Comparison of ENCODE assay signal across 9 cellular contexts in genomic region chr1:156140879-156141707, GRCh38. TPM values are rescaled to one million over a fixed set of nuclear protein-coding genes. Genes with fewer than 3 reads are reported as not detected.
DNase-seq lines count a peak whose midpoint lies in the region; ATAC-seq, FAIRE-seq and TF ChIP-seq lines count a peak whose summit lies in the region.
"Had no signal": no experiment of that assay in that cellular context is flagged by ENCODE, and none has a peak within 500 bp of the region (broad histone marks: within the 10 kb centered on the region; RNA-seq: fewer than 3 reads in every experiment).

No MANE protein-coding gene starts in this region.

- no peak for ATAC-seq in GM21825 (IDR thresholded peaks at IDR 0.05; ENCODE audit: unreplicated experiment)
- ATAC-seq in GM21360 (IDR thresholded peaks at IDR 0.05; ENCODE audit: unreplicated experiment): no peak
- no peak for ATAC-seq in HG02798 (IDR thresholded peaks at IDR 0.05; ENCODE audit: poor library complexity, unreplicated experiment)

- POLR2A ChIA-PET in OCI-LY7 (lab: Charles Lee): interaction anchor here (0.7 kb wide), 1 partner anchor 33 kb away, joined by 4 read pairs; no protein-coding TSS in a partner anchor

- H3K27ac ChIP-seq in OCI-LY7 (ENCODE audit: low read depth, low read length, poor library complexity, severe bottlenecking) (no peak overlapping the region), mesodermal cell (ENCODE audit: low read depth, low read length, severe bottlenecking) (peak overlapping the region; percentile 49)

- no peaks in the 10 kb centered on the region for H4K20me1 ChIP-seq in OCI-LY7 (ENCODE audit: insufficient read depth, low read length)

- no peaks in the 10 kb centered on the region for H3K79me2 ChIP-seq in OCI-LY7 (ENCODE audit: insufficient read depth, low read depth, low read length)

- H3K4me3 ChIP-seq in OCI-LY7 (ENCODE audit: low read depth, low read length, poor library complexity, severe bottlenecking) (no peak overlapping the region), choroid plexus epithelial cell (ENCODE audit: low read depth, low read length) (no peak overlapping the region), mesodermal cell (ENCODE audit: extremely low read depth, insufficient read depth, low read length, poor library complexity, severe bottlenecking) (no peak overlapping the region)
- H3K4me3 ChIP-seq: skin epidermis had no signal

- CTCF ChIA-PET in OCI-LY7 (lab: Charles Lee; ENCODE audit: unreplicated experiment): interaction anchor here (0.9 to 1.0 kb wide), 2 partner anchors 84 to 130 kb away, joined by 4 read pairs; no protein-coding TSS in a partner anchor

- H2AFZ ChIP-seq in OCI-LY7 (ENCODE audit: low read length): no peak overlapping the region

- FAIRE-seq in urothelium cell line (lab: Jason Lieb, UNC): no peak

- no peak overlapping the region for H3K4me2 ChIP-seq in OCI-LY7 (ENCODE audit: low read length)

- BruUV-seq in OCI-LY7 (replicated peaks; lab: Mats Ljungman, UMichigan): no TSS peak

- H3K36me3 ChIP-seq in OCI-LY7 (ENCODE audit: insufficient read depth, low read length): no peaks in the 10 kb centered on the region
- peaks cover 48% of the 10 kb centered on the region for H3K36me3 ChIP-seq in mesodermal cell (ENCODE audit: control insufficient read depth, insufficient read depth, low read length)

- no peaks in the 10 kb centered on the region for H3K9me2 ChIP-seq in OCI-LY7 (ENCODE audit: insufficient read depth, low read length)

- no peaks in the 10 kb centered on the region for H3K9me3 ChIP-seq in OCI-LY7 (ENCODE audit: low read length)
- no peaks in the 10 kb centered on the region for H3K9me3 ChIP-seq in mesodermal cell (ENCODE audit: control insufficient read depth, low read length)

- intact Hi-C loops in OCI-LY7 (cut with micrococcal nuclease; ENCODE audit: unreplicated experiment): loop anchor here (1.0 kb wide), 2 partner anchors 84 to 178 kb away; no protein-coding TSS in a partner anchor

- WGBS in mesodermal cell (ENCODE audit: insufficient coverage in 2 of 2), 2 experiments: 59 to 73% methylated on average over 12 to 16 of the region's 20 CpGs

- H3K4me1 ChIP-seq in OCI-LY7 (ENCODE audit: insufficient read depth, low read length, poor library complexity, severe bottlenecking): peaks cover 1% of the 10 kb centered on the region
- peaks cover 4% of the 10 kb centered on the region for H3K4me1 ChIP-seq in mesodermal cell (ENCODE audit: control insufficient read depth, insufficient read depth, low read length, poor library complexity, severe bottlenecking)

- peak; percentile 87 for TF ChIP-seq CTCF in GM12873 (IDR thresholded peaks at IDR 0.05; ENCODE audit: insufficient read depth, low read depth, low read length, missing control alignments)
- TF ChIP-seq CTCF in OCI-LY7 (conservative IDR thresholded peaks at IDR 0.05; ENCODE audit: low read length): peak; percentile 92
- TF ChIP-seq CTCF in choroid plexus epithelial cell (conservative IDR thresholded peaks at IDR 0.05; ENCODE audit: low read depth, low read length): peak; percentile 68

- DNase-seq in OCI-LY7 (ENCODE audit: low spot score) (peak; percentile 64), choroid plexus epithelial cell (ENCODE audit: low read depth) (no peak), urothelium cell line (ENCODE audit: low spot score) (peak; percentile 33)

RNA-seq across cellular contexts. Expression of gene SEMA4A, which starts 12.3 kb away (rescaled TPM):
- total RNA-seq in OCI-LY7 (2014; rRNA removed; shearing (Covaris generic)): 77.8 and 81.2 TPM in 2 replicates
- total RNA-seq in OCI-LY7 (2022): 196 and 205 TPM in 2 replicates
- polyA plus RNA-seq in mesodermal cell (2013, experiment 1 of 2): 1.6 TPM
- 1.4 TPM for polyA plus RNA-seq in mesodermal cell (2013, experiment 2 of 2)

RNA-seq across cellular contexts. Expression of gene LMNA, which starts 26.6 kb away (rescaled TPM):
- total RNA-seq in OCI-LY7 (2014; rRNA removed; shearing (Covaris generic)): 12.9 and 14.3 TPM in 2 replicates
- 5.0 and 6.5 TPM in 2 replicates for total RNA-seq in OCI-LY7 (2022)
- 193 TPM for polyA plus RNA-seq in mesodermal cell (2013, experiment 1 of 2)
- polyA plus RNA-seq in mesodermal cell (2013, experiment 2 of 2): 171 TPM

RNA-seq across cellular contexts. Expression of gene SLC25A44, which starts 52.8 kb away (rescaled TPM):
- total RNA-seq in OCI-LY7 (2014; rRNA removed; shearing (Covaris generic)): 8.5 and 11.0 TPM in 2 replicates
- 22.5 and 26.1 TPM in 2 replicates for total RNA-seq in OCI-LY7 (2022)
- polyA plus RNA-seq in mesodermal cell (2013, experiment 1 of 2): 17.8 TPM
- polyA plus RNA-seq in mesodermal cell (2013, experiment 2 of 2): 14.6 TPM

RNA-seq across cellular contexts. Expression of gene MEX3A, which starts 58.8 kb away (rescaled TPM):
- total RNA-seq in OCI-LY7 (2014; rRNA removed; shearing (Covaris generic)): 4.5 and 5.3 TPM in 2 replicates
- 5.3 and 5.5 TPM in 2 replicates for total RNA-seq in OCI-LY7 (2022)
- polyA plus RNA-seq in mesodermal cell (2013, experiment 1 of 2): 61.7 TPM
- 47.5 TPM for polyA plus RNA-seq in mesodermal cell (2013, experiment 2 of 2)
